1 cellular context compared by ENCODE assay signal in the genomic region with DNA sequence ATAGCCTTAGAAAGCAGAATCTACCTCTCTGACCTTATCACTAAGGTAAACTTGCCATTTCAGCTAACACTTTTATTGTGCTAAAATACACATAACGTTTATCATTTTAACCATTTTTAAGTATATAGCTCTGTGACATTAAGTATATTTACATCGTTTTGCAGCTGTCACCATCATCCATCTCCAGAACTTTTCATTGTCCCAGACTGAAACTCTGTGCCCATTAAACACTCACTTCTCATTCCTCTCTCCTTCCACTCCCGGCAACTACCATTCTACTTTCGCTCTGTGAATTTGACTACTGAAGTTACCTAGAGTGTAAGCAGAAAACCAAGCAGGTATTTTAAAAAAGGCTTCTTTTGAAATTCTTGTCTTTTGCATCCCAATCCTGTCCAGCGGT.
TF ChIP-seq lines count a peak whose summit lies in the region.

No MANE protein-coding gene starts in this region.

TF ChIP-seq in HepG2, 621 proteins besides CTCF, POLR2A, EP300 and RAD21:
- TF ChIP-seq GPBP1L1 (CRISPR knock-in tag; IDR thresholded peaks at IDR 0.05): no peak
- TF ChIP-seq, protein P1, sequence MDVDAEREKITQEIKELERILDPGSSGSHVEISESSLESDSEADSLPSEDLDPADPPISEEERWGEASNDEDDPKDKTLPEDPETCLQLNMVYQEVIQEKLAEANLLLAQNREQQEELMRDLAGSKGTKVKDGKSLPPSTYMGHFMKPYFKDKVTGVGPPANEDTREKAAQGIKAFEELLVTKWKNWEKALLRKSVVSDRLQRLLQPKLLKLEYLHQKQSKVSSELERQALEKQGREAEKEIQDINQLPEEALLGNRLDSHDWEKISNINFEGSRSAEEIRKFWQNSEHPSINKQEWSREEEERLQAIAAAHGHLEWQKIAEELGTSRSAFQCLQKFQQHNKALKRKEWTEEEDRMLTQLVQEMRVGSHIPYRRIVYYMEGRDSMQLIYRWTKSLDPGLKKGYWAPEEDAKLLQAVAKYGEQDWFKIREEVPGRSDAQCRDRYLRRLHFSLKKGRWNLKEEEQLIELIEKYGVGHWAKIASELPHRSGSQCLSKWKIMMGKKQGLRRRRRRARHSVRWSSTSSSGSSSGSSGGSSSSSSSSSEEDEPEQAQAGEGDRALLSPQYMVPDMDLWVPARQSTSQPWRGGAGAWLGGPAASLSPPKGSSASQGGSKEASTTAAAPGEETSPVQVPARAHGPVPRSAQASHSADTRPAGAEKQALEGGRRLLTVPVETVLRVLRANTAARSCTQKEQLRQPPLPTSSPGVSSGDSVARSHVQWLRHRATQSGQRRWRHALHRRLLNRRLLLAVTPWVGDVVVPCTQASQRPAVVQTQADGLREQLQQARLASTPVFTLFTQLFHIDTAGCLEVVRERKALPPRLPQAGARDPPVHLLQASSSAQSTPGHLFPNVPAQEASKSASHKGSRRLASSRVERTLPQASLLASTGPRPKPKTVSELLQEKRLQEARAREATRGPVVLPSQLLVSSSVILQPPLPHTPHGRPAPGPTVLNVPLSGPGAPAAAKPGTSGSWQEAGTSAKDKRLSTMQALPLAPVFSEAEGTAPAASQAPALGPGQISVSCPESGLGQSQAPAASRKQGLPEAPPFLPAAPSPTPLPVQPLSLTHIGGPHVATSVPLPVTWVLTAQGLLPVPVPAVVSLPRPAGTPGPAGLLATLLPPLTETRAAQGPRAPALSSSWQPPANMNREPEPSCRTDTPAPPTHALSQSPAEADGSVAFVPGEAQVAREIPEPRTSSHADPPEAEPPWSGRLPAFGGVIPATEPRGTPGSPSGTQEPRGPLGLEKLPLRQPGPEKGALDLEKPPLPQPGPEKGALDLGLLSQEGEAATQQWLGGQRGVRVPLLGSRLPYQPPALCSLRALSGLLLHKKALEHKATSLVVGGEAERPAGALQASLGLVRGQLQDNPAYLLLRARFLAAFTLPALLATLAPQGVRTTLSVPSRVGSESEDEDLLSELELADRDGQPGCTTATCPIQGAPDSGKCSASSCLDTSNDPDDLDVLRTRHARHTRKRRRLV (CRISPR knock-in tag; IDR thresholded peaks at IDR 0.05): no peak
- TF ChIP-seq ZNF83 (CRISPR knock-in tag; IDR thresholded peaks at IDR 0.05; ENCODE audit: borderline replicate concordance): no peak
- TF ChIP-seq ZFP82 (CRISPR knock-in tag; IDR thresholded peaks at IDR 0.05; ENCODE audit: borderline replicate concordance): no peak
- TF ChIP-seq TERF1 (CRISPR knock-in tag; IDR thresholded peaks at IDR 0.05): no peak
- no peak for TF ChIP-seq MYC (CRISPR knock-in tag; IDR thresholded peaks at IDR 0.05; ENCODE audit: borderline replicate concordance)
